Comparison of ENCODE assay signal across 20 cellular contexts in genomic region chr2:200040831-200041230, GRCh38.
"Had no signal": no experiment of that assay in that cellular context is flagged by ENCODE, and none has a peak within 500 bp of the region (broad histone marks: within the 10 kb centered on the region; RNA-seq: fewer than 3 reads in every experiment).

No MANE protein-coding gene starts in this region.

- H3K4me3 ChIP-seq: K562, Peyer's patch, SJSA1 had no signal

- DNase-seq: activated CD4-positive, alpha-beta T cell treated with anti-CD3 and anti-CD28 coated beads for 4 hours; activated CD8-positive, alpha-beta memory T cell treated with anti-CD3 and anti-CD28 coated beads, Interleukin-2, amount 50 U/mL, for 48 hours; activated CD8-positive, alpha-beta T cell treated with anti-CD3 and anti-CD28 coated beads, Interleukin-2, amount 10 ng/mL, durations not matched to agents 7 days and 5 days; activated effector memory CD4-positive, alpha-beta T cell treated with Interleukin-2 at 50 U/mL for 16 hours; activated naive CD4-positive, alpha-beta T cell; activated naive CD8-positive, alpha-beta T cell treated with anti-CD3 and anti-CD28 coated beads, Interleukin-2, amount 50 U/mL, for 24 hours; activated T-cell treated with anti-CD3 and anti-CD28 coated beads, Interleukin-2, amount 50 U/mL, for 1 hour; amygdala; caudate nucleus; Karpas-422; NCI-H146; NCI-H187 treated with DMSO at 0.1 percent for 48 hours; NCI-H2081 treated with DMSO at 0.1 percent for 48 hours; NCI-H446; NCI-H524; Peyer's patch; Right ventricle myocardium superior had no signal

- H3K36me3 ChIP-seq: Peyer's patch, SJSA1 had no signal

- FAIRE-seq: K562 had no signal

- H3K4me1 ChIP-seq: Peyer's patch, SJSA1 had no signal

- H3K9me3 ChIP-seq: SJSA1 had no signal

- H3K27me3 ChIP-seq: Peyer's patch had no signal

- H3K27ac ChIP-seq: Peyer's patch, RWPE1, SJSA1 had no signal
